ENCODE assay signal across 9 cellular contexts in genomic region chr11:66292543-66293332, GRCh38. TPM values are rescaled to one million over a fixed set of nuclear protein-coding genes. Genes with fewer than 3 reads are reported as not detected.
A peak's percentile ranks its signal among the peaks of the same experiment; 100 is the strongest.
DNase-seq lines count a peak whose midpoint lies in the region; ATAC-seq and TF ChIP-seq lines count a peak whose summit lies in the region.
"Had no signal": no experiment of that assay in that cellular context is flagged by ENCODE, and none has a peak within 500 bp of the region (broad histone marks: within the 10 kb centered on the region; RNA-seq: fewer than 3 reads in every experiment).

No MANE protein-coding gene starts in this region.

- H3K4me1 Mint-ChIP-seq in neural progenitor cell = peaks cover 38% of the 10 kb centered on the region

- H4K20me1 ChIP-seq in neural progenitor cell (ENCODE audit: low read depth) = peaks cover 34% of the 10 kb centered on the region

- peaks cover 5% of the 10 kb centered on the region for H3K9me3 Mint-ChIP-seq in neural progenitor cell

- peaks cover 8% of the 10 kb centered on the region for H3K79me2 ChIP-seq in neural progenitor cell (ENCODE audit: low read depth)

- peaks cover 25% of the 10 kb centered on the region for H3F3A ChIP-seq in neural progenitor cell (ENCODE audit: low read depth)

- H3K27ac Mint-ChIP-seq in neural progenitor cell = no peak overlapping the region

- H3K4me3 ChIP-seq in ectodermal cell (ENCODE audit: insufficient read depth, low read depth, low read length) (peak overlapping the region; percentile 35), neural progenitor cell (peak overlapping the region; percentile 53)

- H3K4me1 ChIP-seq in ES-I3 (ENCODE audit: insufficient read depth, low read length) (peaks cover 11% of the 10 kb centered on the region; the same call in 1 of the 2 replicates), ectodermal cell (ENCODE audit: control insufficient read depth, insufficient read depth, low read length) (peaks cover 19% of the 10 kb centered on the region), neural progenitor cell (peaks cover 5% of the 10 kb centered on the region)

- H3K9ac ChIP-seq in ES-I3 (ENCODE audit: low read depth, low read length) (peak overlapping the region; percentile 50; the same call in 1 of the 2 replicates), neural progenitor cell (no peak overlapping the region)

- H3K4me3 Mint-ChIP-seq in neural progenitor cell = peak overlapping the region; percentile 74

- DNase-seq in NCI-H69 (lab: John Stamatoyannopoulos, UW) = peak; percentile 52
- no peak for DNase-seq in neural progenitor cell (ENCODE audit: low spot score)
- DNase-seq in NCI-H1105 treated with DMSO at 0.1 percent for 48 hours (lab: John Stamatoyannopoulos, UW) = no peak
- DNase-seq in foreskin melanocyte = no peak

- 73 to 74% methylated on average over 17 of the region's 17 CpGs for WGBS in ectodermal cell, 2 experiments

- no peak overlapping the region for H3K27ac ChIP-seq in ectodermal cell (ENCODE audit: insufficient read depth, low read depth, low read length, poor library complexity, severe bottlenecking)
- H3K27ac ChIP-seq in neural progenitor cell = no peak overlapping the region
- H3K27ac ChIP-seq: upper lobe of left lung had no signal

- ATAC-seq in HG03280 (IDR thresholded peaks at IDR 0.05; ENCODE audit: unreplicated experiment) (no peak), HG02884 (IDR thresholded peaks at IDR 0.05; ENCODE audit: unreplicated experiment) (no peak)

- H3K27me3 ChIP-seq in ectodermal cell (ENCODE audit: control insufficient read depth, insufficient read depth, low read length, poor library complexity, severe bottlenecking) (peaks cover 48% of the 10 kb centered on the region), neural progenitor cell (peaks cover 49% of the 10 kb centered on the region)

- H3K36me3 ChIP-seq in ES-I3 (ENCODE audit: insufficient read depth, low read length) = no peaks in the 10 kb centered on the region
- no peaks in the 10 kb centered on the region for H3K36me3 ChIP-seq in ectodermal cell (ENCODE audit: control insufficient read depth, insufficient read depth, low read length)
- H3K36me3 ChIP-seq in neural progenitor cell = no peaks in the 10 kb centered on the region
- H3K36me3 ChIP-seq: upper lobe of left lung had no signal

- no peaks in the 10 kb centered on the region for H3K36me3 Mint-ChIP-seq in neural progenitor cell

- H3K4me2 ChIP-seq in neural progenitor cell = peak overlapping the region; percentile 89

- H3K9me3 ChIP-seq in ES-I3 (ENCODE audit: control insufficient read depth, insufficient read depth, low read length) = no peaks in the 10 kb centered on the region
- no peaks in the 10 kb centered on the region for H3K9me3 ChIP-seq in ectodermal cell (ENCODE audit: control insufficient read depth, low read length)
- H3K9me3 ChIP-seq in neural progenitor cell (ENCODE audit: low read depth) = no peaks in the 10 kb centered on the region
- H3K9me3 ChIP-seq: upper lobe of left lung had no signal

- H3K27me3 Mint-ChIP-seq in neural progenitor cell (ENCODE audit: insufficient read depth, low read depth) = peaks cover 44% of the 10 kb centered on the region

- no peak for TF ChIP-seq CTCF in neural progenitor cell (IDR thresholded peaks at IDR 0.05)

- H2AFZ ChIP-seq in neural progenitor cell (replicated peaks) = no peak overlapping the region

RNA-seq across cellular contexts. Expression of gene TMEM151A, which starts 1.0 kb away (rescaled TPM):
- polyA plus RNA-seq in ectodermal cell (2013, experiment 1 of 4) = not detected
- 0.07 TPM for polyA plus RNA-seq in ectodermal cell (2013, experiment 2 of 4)
- polyA plus RNA-seq in ectodermal cell (2013, experiment 3 of 4) = 0.21 TPM
- polyA plus RNA-seq in ectodermal cell (2013, experiment 4 of 4) = 0.12 TPM
- 0.03 TPM in 1 of 2 replicates, not detected in the other for total RNA-seq in neural progenitor cell (ENCODE audit: low replicate concordance)

RNA-seq across cellular contexts. Expression of gene YIF1A, which starts 3.8 kb away (rescaled TPM):
- 30.8 TPM for polyA plus RNA-seq in ectodermal cell (2013, experiment 1 of 4)
- 33.2 TPM for polyA plus RNA-seq in ectodermal cell (2013, experiment 2 of 4)
- polyA plus RNA-seq in ectodermal cell (2013, experiment 3 of 4) = 35.0 TPM
- polyA plus RNA-seq in ectodermal cell (2013, experiment 4 of 4) = 34.7 TPM
- 19.0 and 41.0 TPM in 2 replicates for total RNA-seq in neural progenitor cell (ENCODE audit: low replicate concordance)

RNA-seq across cellular contexts. Expression of gene CNIH2, which starts 14.8 kb away (rescaled TPM):
- polyA plus RNA-seq in ectodermal cell (2013, experiment 1 of 4) = 43.9 TPM
- 33.4 TPM for polyA plus RNA-seq in ectodermal cell (2013, experiment 2 of 4)
- polyA plus RNA-seq in ectodermal cell (2013, experiment 3 of 4) = 39.5 TPM
- 41.3 TPM for polyA plus RNA-seq in ectodermal cell (2013, experiment 4 of 4)
- total RNA-seq in neural progenitor cell (ENCODE audit: low replicate concordance) = 5.6 and 5.7 TPM in 2 replicates

RNA-seq across cellular contexts. Expression of gene CD248, which starts 24.1 kb away (rescaled TPM):
- polyA plus RNA-seq in ectodermal cell (2013, experiment 1 of 4) = 3.7 TPM
- polyA plus RNA-seq in ectodermal cell (2013, experiment 2 of 4) = 4.4 TPM
- 5.5 TPM for polyA plus RNA-seq in ectodermal cell (2013, experiment 3 of 4)
- 6.2 TPM for polyA plus RNA-seq in ectodermal cell (2013, experiment 4 of 4)
- total RNA-seq in neural progenitor cell (ENCODE audit: low replicate concordance) = 0.62 and 0.99 TPM in 2 replicates

RNA-seq across cellular contexts. Expression of gene RAB1B, which starts 24.3 kb away (rescaled TPM):
- polyA plus RNA-seq in ectodermal cell (2013, experiment 1 of 4) = 123 TPM
- polyA plus RNA-seq in ectodermal cell (2013, experiment 2 of 4) = 123 TPM
- polyA plus RNA-seq in ectodermal cell (2013, experiment 3 of 4) = 104 TPM
- polyA plus RNA-seq in ectodermal cell (2013, experiment 4 of 4) = 116 TPM
- total RNA-seq in neural progenitor cell (ENCODE audit: low replicate concordance) = 54.0 and 85.5 TPM in 2 replicates
